Comparison of ENCODE assay signal across 11 cellular contexts in the genomic region with DNA sequence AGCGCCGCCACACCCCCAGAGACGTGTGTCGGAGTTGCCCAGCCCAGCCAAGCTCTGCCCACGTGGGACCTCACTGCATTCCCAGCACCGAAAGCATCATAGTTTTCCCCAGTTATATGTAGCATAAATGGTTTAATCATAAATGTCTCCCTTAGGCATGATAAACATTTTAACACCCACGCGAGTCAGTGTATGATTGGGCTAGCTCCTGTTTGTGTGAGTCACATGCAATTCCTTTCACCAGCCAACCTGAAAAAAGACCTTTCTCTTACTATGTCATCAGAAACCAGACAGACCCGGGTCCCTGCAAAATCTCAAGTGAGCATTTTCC. TPM values are rescaled to one million over a fixed set of nuclear protein-coding genes. Genes with fewer than 3 reads are reported as not detected.
A peak's percentile ranks its signal among the peaks of the same experiment; 100 is the strongest.
DNase-seq lines count a peak whose midpoint lies in the region; ATAC-seq, FAIRE-seq and TF ChIP-seq lines count a peak whose summit lies in the region.
"Had no signal": no experiment of that assay in that cellular context is flagged by ENCODE, and none has a peak within 500 bp of the region (broad histone marks: within the 10 kb centered on the region; RNA-seq: fewer than 3 reads in every experiment).

No MANE protein-coding gene starts in this region.

- 69% methylated on average over 9 of the region's 9 CpGs for WGBS in A549 (ENCODE audit: missing lambda C conversion rate)

- CTCF ChIA-PET in A549 (lab: Yijun Ruan, JAX) = interaction anchor here (0.9 to 11.7 kb wide), 8 partner anchors 10 to 306 kb away, joined by 3 to 92 read pairs (median 10); partner anchors contain the start of gene TAF1C
- CTCF ChIA-PET in PC-9 (lab: Charles Lee) = interaction anchor here (1.0 kb wide), 1 partner anchor 33 kb away, joined by 3 read pairs; the partner anchor contains the start of genes DNAAF1 and HSDL1

- POLR2A ChIA-PET in A549 (lab: Yijun Ruan, JAX) (interaction anchor here (1.1 kb wide), 1 partner anchor 9 kb away, joined by 4 read pairs; the partner anchor contains the start of gene TAF1C), PC-9 (lab: Charles Lee; ENCODE audit: unreplicated experiment) (no interaction called here)

- H3K4me3 ChIP-seq in A549 = no peak overlapping the region
- no peak overlapping the region for H3K4me3 ChIP-seq in PC-9
- no peak overlapping the region for H3K4me3 ChIP-seq in mucosa of descending colon

- H3K9me3 ChIP-seq in A549 (no peaks in the 10 kb centered on the region), PC-9 (ENCODE audit: insufficient read depth, low read depth) (no peaks in the 10 kb centered on the region), mucosa of descending colon (no peaks in the 10 kb centered on the region)

- H2AFZ ChIP-seq in PC-9 = no peak overlapping the region

- H3K36me3 ChIP-seq in PC-9 (ENCODE audit: low read depth) (no peaks in the 10 kb centered on the region), mucosa of descending colon (ENCODE audit: low read depth) (peaks cover 4% of the 10 kb centered on the region)

- no peak for TF ChIP-seq CTCF in A549 (IDR thresholded peaks at IDR 0.05)
- no peak for TF ChIP-seq CTCF in PC-9 (conservative IDR thresholded peaks at IDR 0.05)
- TF ChIP-seq CTCF in omental fat pad (IDR thresholded peaks at IDR 0.05) = no peak
- no peak for TF ChIP-seq CTCF in mucosa of descending colon (IDR thresholded peaks at IDR 0.05)

- H3K27ac ChIP-seq in A549 = peak overlapping the region; percentile 48 to 72; a peak in 4 of 6 replicates
- peak overlapping the region; percentile 53 for H3K27ac ChIP-seq in PC-9
- H3K27ac ChIP-seq in epithelial cell of prostate = peak overlapping the region; percentile 49

- no peak for TF ChIP-seq EP300 in A549 (IDR thresholded peaks at IDR 0.05)

- no peaks in the 10 kb centered on the region; the same call in 1 of the 2 replicates for H4K20me1 ChIP-seq in PC-9 (ENCODE audit: insufficient read depth)

- intact Hi-C loops in PC-9 (cut with micrococcal nuclease; ENCODE audit: unreplicated experiment) = loop anchor here (2.0 to 10.0 kb wide), 6 partner anchors 61 to 353 kb away; partner anchors contain the start of genes MBTPS1, MEAK7 and OSGIN1
- intact Hi-C loops in mucosa of descending colon (cut with DNase I, micrococcal nuclease) = no loop called here

- H3K4me2 ChIP-seq in A549 (peak overlapping the region; percentile 63), PC-9 (peak overlapping the region; percentile 65)

- DNase-seq in A549 (ENCODE audit: low read depth in 1 of 2, low spot score in 1 of 2) = no peak
- DNase-seq in PC-9 = peak in 1 of 2 experiments; percentile 55
- no peak for DNase-seq in epithelial cell of prostate (ENCODE audit: low read depth, low spot score)
- no peak for DNase-seq in omental fat pad (ENCODE audit: low spot score)
- no peak for DNase-seq in glomerular visceral epithelial cell (ENCODE audit: extremely low spot score)
- DNase-seq in hepatic stellate cell (ENCODE audit: low spot score) = no peak
- DNase-seq in mucosa of descending colon = no peak
- DNase-seq: DND-41, KG1, OCI-M1 had no signal

- H3K79me2 ChIP-seq in PC-9 (ENCODE audit: low read depth) = no peaks in the 10 kb centered on the region

- FAIRE-seq in A549 (lab: Jason Lieb, UNC) = no peak

- TF ChIP-seq RAD21 in A549 (conservative IDR thresholded peaks at IDR 0.05 in 1 of 2, IDR thresholded peaks at IDR 0.05 in 1 of 2) = no peak

- peaks cover 37% of the 10 kb centered on the region for H3F3A ChIP-seq in PC-9 (ENCODE audit: insufficient read depth, low read depth)

- no peaks in the 10 kb centered on the region for H3K9me2 ChIP-seq in PC-9 (ENCODE audit: insufficient read depth)

- no peak for ATAC-seq in A549
- peak; percentile 67 for ATAC-seq in omental fat pad (ENCODE audit: low FRiP score)
- ATAC-seq in GM19455 (IDR thresholded peaks at IDR 0.05; ENCODE audit: unreplicated experiment) = no peak
- ATAC-seq in mucosa of descending colon = no peak

- TF ChIP-seq POLR2A in A549 (IDR thresholded peaks at IDR 0.05; ENCODE audit: low read length) = no peak

- H3K27me3 ChIP-seq in PC-9 (ENCODE audit: insufficient read depth, low read depth) = no peaks in the 10 kb centered on the region

- BruUV-seq in PC-9 (replicated peaks; lab: Mats Ljungman, UMichigan) = no TSS peak

- H3K4me1 ChIP-seq in A549 (peaks cover 29% of the 10 kb centered on the region), PC-9 (replicated peaks; ENCODE audit: insufficient read depth) (peaks cover 33% of the 10 kb centered on the region), mucosa of descending colon (ENCODE audit: low read depth) (peaks cover 4% of the 10 kb centered on the region)

TF ChIP-seq in A549, 52 proteins besides CTCF, POLR2A, EP300 and RAD21:
- TF ChIP-seq SMC3 (IDR thresholded peaks at IDR 0.05) (no peak), RCOR1 (IDR thresholded peaks at IDR 0.05; ENCODE audit: low read depth, low read length) (no peak), PHF8 (IDR thresholded peaks at IDR 0.05; ENCODE audit: borderline replicate concordance, low read depth) (no peak), NR3C1 (IDR thresholded peaks at IDR 0.05) (no peak), EHF (CRISPR knock-in tag; IDR thresholded peaks at IDR 0.05) (no peak), NPAS2 (CRISPR knock-in tag; IDR thresholded peaks at IDR 0.05; ENCODE audit: borderline replicate concordance) (no peak), ESRRA (IDR thresholded peaks at IDR 0.05; ENCODE audit: borderline replicate concordance, low read length) (no peak), PBX3 (IDR thresholded peaks at IDR 0.05) (no peak)
- TF ChIP-seq, protein P1, sequence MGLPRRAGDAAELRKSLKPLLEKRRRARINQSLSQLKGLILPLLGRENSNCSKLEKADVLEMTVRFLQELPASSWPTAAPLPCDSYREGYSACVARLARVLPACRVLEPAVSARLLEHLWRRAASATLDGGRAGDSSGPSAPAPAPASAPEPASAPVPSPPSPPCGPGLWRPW (IDR thresholded peaks at IDR 0.05) = no peak
- TF ChIP-seq, protein P2, sequence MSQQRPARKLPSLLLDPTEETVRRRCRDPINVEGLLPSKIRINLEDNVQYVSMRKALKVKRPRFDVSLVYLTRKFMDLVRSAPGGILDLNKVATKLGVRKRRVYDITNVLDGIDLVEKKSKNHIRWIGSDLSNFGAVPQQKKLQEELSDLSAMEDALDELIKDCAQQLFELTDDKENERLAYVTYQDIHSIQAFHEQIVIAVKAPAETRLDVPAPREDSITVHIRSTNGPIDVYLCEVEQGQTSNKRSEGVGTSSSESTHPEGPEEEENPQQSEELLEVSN (IDR thresholded peaks at IDR 0.05; ENCODE audit: borderline replicate concordance, low read depth) = no peak

RNA-seq across cellular contexts. Expression of gene TAF1C, which starts 9.2 kb away (rescaled TPM):
- 13.2 and 17.8 TPM in 2 replicates for polyA plus RNA-seq in A549 (2011; rRNA removed)
- polyA plus RNA-seq in A549 (2012; cell fraction: cytosol; rRNA removed) = 27.9 and 34.7 TPM in 2 replicates
- 325 and 360 TPM in 2 replicates for polyA plus RNA-seq in A549 (2012; cell fraction: nucleus; rRNA removed)
- 32.8 to 41.2 TPM (median 38.6 TPM) in 3 replicates for polyA plus RNA-seq in A549 (2017; fragmentation: RNase III; extraction: RNeasy Plus Mini Kit Qiagen cat#74134 plus additional on column Dnase treatment)
- 24.7 and 27.5 TPM in 2 replicates for polyA minus RNA-seq in A549 (2011; rRNA and poly(A)+ RNA removed)
- total RNA-seq in PC-9 (2021) = 40.2 and 43.0 TPM in 2 replicates
- 10 to 100 TPM; 24.4 to 73.9 (median 33.3) TPM for total RNA-seq in omental fat pad
- 10 to 100 TPM; 35.0 to 49.7 (median 42.2) TPM for total RNA-seq in mucosa of descending colon

RNA-seq across cellular contexts. Expression of gene ADAD2, which starts 13.3 kb away (rescaled TPM):
- polyA plus RNA-seq in A549 (2011; rRNA removed) (not detected in 2 replicates), A549 (2017; fragmentation: RNase III; extraction: RNeasy Plus Mini Kit Qiagen cat#74134 plus additional on column Dnase treatment) (not detected in 3 replicates)
- not detected in 2 replicates for polyA plus RNA-seq in A549 (2012; cell fraction: cytosol; rRNA removed)
- polyA plus RNA-seq in A549 (2012; cell fraction: nucleus; rRNA removed) = 0.02 TPM in 1 of 2 replicates, not detected in the other
- not detected in 2 replicates for polyA minus RNA-seq in A549 (2011; rRNA and poly(A)+ RNA removed)
- total RNA-seq in PC-9 (2021) (not detected in 2 replicates), omental fat pad (1 to 10 TPM in 2 of 4 donors, under 1 TPM in 1, not detected in 1; 0.19 to 4.3 (median 1.6) TPM), mucosa of descending colon (under 1 TPM; 0.14 to 0.41 (median 0.26) TPM)

RNA-seq across cellular contexts. Expression of gene DNAAF1, which starts 32.6 kb away (rescaled TPM):
- polyA plus RNA-seq in A549 (2011; rRNA removed) = 0.07 and 0.13 TPM in 2 replicates
- polyA plus RNA-seq in A549 (2012; cell fraction: cytosol; rRNA removed) = 0.04 and 0.10 TPM in 2 replicates
- polyA plus RNA-seq in A549 (2012; cell fraction: nucleus; rRNA removed) = 0.23 and 0.54 TPM in 2 replicates
- polyA plus RNA-seq in A549 (2017; fragmentation: RNase III; extraction: RNeasy Plus Mini Kit Qiagen cat#74134 plus additional on column Dnase treatment) = 0.14 to 0.31 TPM (median 0.21 TPM) in 3 replicates
- not detected in 2 replicates for polyA minus RNA-seq in A549 (2011; rRNA and poly(A)+ RNA removed)
- 1.2 and 3.9 TPM in 2 replicates for total RNA-seq in PC-9 (2021)
- total RNA-seq in omental fat pad = under 1 TPM in 3 of 4 donors, not detected in 1; 0.28 to 0.48 (median 0.32) TPM
- under 1 TPM in 1 of 3 donors, not detected in 2; 0.95 TPM for total RNA-seq in mucosa of descending colon

RNA-seq across cellular contexts. Expression of gene HSDL1, which starts 32.7 kb away (rescaled TPM):
- polyA plus RNA-seq in A549 (2011; rRNA removed) = 24.9 and 25.6 TPM in 2 replicates
- polyA plus RNA-seq in A549 (2012; cell fraction: cytosol; rRNA removed) = 7.5 and 9.0 TPM in 2 replicates
- 5.7 and 9.4 TPM in 2 replicates for polyA plus RNA-seq in A549 (2012; cell fraction: nucleus; rRNA removed)
- 14.7 to 18.3 TPM (median 17.9 TPM) in 3 replicates for polyA plus RNA-seq in A549 (2017; fragmentation: RNase III; extraction: RNeasy Plus Mini Kit Qiagen cat#74134 plus additional on column Dnase treatment)
- polyA minus RNA-seq in A549 (2011; rRNA and poly(A)+ RNA removed) = 9.7 and 11.3 TPM in 2 replicates
- 30.5 and 32.1 TPM in 2 replicates for total RNA-seq in PC-9 (2021)
- total RNA-seq in omental fat pad = 10 to 100 TPM in 3 of 4 donors, 1 to 10 TPM in 1; 8.8 to 21.4 (median 15.8) TPM
- 10 to 100 TPM in 2 of 3 donors, 1 to 10 TPM in 1; 7.2 to 21.3 (median 11.0) TPM for total RNA-seq in mucosa of descending colon
